1 cellular context compared by ENCODE assay signal in the genomic region with DNA sequence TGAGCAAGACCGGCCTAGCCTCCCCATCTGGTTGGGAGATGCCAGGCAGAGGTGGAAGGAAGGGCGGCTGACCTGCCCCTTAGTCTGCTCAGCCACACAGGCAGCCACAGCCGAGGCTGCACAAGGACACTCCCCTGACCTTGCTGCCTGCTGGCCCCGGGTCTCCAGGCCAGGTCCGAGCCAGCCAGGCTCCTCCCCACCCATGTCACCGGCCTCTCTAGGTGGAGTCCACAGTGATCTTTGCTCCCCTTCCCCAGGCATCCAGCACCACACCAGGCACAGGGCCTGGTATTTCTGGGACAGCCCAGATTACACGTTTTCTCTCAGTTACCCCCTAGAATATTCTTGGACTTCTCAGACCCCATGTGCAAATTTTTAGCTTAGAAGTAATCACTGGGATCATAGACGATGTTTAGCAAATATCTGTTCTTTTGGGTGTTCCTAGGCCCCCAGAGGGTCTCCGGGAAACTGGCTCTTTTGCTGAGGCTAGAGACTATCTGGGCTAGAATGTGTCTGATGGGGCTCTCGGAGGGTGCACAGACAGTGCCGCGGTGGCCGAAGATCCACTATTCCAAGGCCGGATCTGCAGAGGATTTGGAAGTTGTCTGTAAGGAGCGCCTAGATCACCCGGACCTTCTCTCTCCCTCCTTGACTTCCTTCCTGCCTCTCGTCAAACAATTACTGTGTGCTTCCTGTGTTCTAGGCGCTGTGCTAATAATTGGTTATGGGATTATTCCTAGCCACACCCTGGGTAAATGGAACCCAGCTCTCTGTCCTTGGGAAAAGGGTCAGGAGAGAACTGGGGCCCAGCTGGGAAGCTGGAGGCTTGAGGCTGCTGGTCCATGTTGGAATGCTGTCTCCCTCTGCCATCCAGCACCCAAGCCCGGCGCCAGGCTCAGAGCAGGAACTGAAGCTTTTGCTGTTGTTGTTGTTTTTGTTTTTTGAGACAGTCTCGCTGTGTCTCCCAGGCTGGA.
A peak's percentile ranks its signal among the peaks of the same experiment; 100 is the strongest.
TF ChIP-seq lines count a peak whose summit lies in the region.

No MANE protein-coding gene starts in this region.

TF ChIP-seq in K562, 482 proteins besides CTCF, POLR2A, EP300 and RAD21 (continued from another document):
- TF ChIP-seq, protein P1, sequence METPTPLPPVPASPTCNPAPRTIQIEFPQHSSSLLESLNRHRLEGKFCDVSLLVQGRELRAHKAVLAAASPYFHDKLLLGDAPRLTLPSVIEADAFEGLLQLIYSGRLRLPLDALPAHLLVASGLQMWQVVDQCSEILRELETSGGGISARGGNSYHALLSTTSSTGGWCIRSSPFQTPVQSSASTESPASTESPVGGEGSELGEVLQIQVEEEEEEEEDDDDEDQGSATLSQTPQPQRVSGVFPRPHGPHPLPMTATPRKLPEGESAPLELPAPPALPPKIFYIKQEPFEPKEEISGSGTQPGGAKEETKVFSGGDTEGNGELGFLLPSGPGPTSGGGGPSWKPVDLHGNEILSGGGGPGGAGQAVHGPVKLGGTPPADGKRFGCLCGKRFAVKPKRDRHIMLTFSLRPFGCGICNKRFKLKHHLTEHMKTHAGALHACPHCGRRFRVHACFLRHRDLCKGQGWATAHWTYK (CRISPR knock-in tag; IDR thresholded peaks at IDR 0.05) = 0 out of 2 replicates have a peak, but pooled peaks have one; percentile 8
- TF ChIP-seq SIN3A (IDR thresholded peaks at IDR 0.05; ENCODE audit: borderline replicate concordance in 2 of 2, control insufficient read depth in 1 of 2, low read depth in 2 of 2, low read length in 2 of 2) (no peak), POLR2AphosphoS2 (IDR thresholded peaks at IDR 0.05; ENCODE audit: low read length) (no peak), SMAD4 (CRISPR knock-in tag; conservative IDR thresholded peaks at IDR 0.05) (no peak), PHB (CRISPR knock-in tag; IDR thresholded peaks at IDR 0.05) (no peak)
